In genomic region chr20:47040506-47041125, GRCh38 we compare ENCODE assay signal across 28 cellular contexts.
"Had no signal": no experiment of that assay in that cellular context is flagged by ENCODE, and none has a peak within 500 bp of the region (broad histone marks: within the 10 kb centered on the region; RNA-seq: fewer than 3 reads in every experiment).

No MANE protein-coding gene starts in this region.

- H3K4me3 Mint-ChIP-seq: activated CD8-positive, alpha-beta T cell treated with anti-CD3 and anti-CD28 coated beads, Interleukin-2, amount 10 ng/mL, durations not matched to agents 7 days and 5 days; activated naive CD4-positive, alpha-beta T cell treated with anti-CD3 and anti-CD28 coated beads, Interleukin-2, amount 50 U/mL, for 24 hours; dendritic cell treated with granulocyte-macrophage colony-stimulating factor and Interleukin-4, amounts not matched to agents 40 ng/mL and 50 ng/mL, for 4 days; mesothelial cell of epicardium; naive thymus-derived CD8-positive, alpha-beta T cell; stimulated activated naive B cell treated with anti-CD40 and anti-IgM and Interleukin-4, amounts not matched to agents 10 μg/mL and 1 μg/mL and 100 μg/mL, for 72 hours had no signal

- H3K4me3 ChIP-seq: body of pancreas, cardiac muscle cell, ovary, prostate gland, testis, uterus had no signal

- H3K4me1 ChIP-seq: body of pancreas, prostate gland, testis, uterus had no signal

- ATAC-seq: activated CD8-positive, alpha-beta T cell treated with anti-CD3 and anti-CD28 coated beads, Interleukin-2, amount 10 ng/mL, durations not matched to agents 7 days and 5 days; body of pancreas; esophagus mucosa; left ventricle myocardium superior; naive thymus-derived CD8-positive, alpha-beta T cell; stimulated activated naive B cell treated with anti-CD40 and anti-IgM and Interleukin-4, amounts not matched to agents 10 μg/mL and 1 μg/mL and 100 μg/mL, for 72 hours had no signal

- H3K9me3 ChIP-seq: neutrophil, ovary, prostate gland, testis, uterus had no signal

- H3K27ac ChIP-seq: body of pancreas, cardiac muscle cell, neutrophil, ovary, prostate gland, testis, uterus, WERI-Rb-1 had no signal

- H3K9me3 Mint-ChIP-seq: activated naive CD4-positive, alpha-beta T cell treated with anti-CD3 and anti-CD28 coated beads, Interleukin-2, amount 50 U/mL, for 24 hours had no signal

- H3K27ac Mint-ChIP-seq: activated CD8-positive, alpha-beta T cell treated with anti-CD3 and anti-CD28 coated beads, Interleukin-2, amount 10 ng/mL, durations not matched to agents 7 days and 5 days; activated naive CD4-positive, alpha-beta T cell treated with anti-CD3 and anti-CD28 coated beads, Interleukin-2, amount 50 U/mL, for 24 hours; dendritic cell treated with granulocyte-macrophage colony-stimulating factor and Interleukin-4, amounts not matched to agents 40 ng/mL and 50 ng/mL, for 4 days; naive thymus-derived CD8-positive, alpha-beta T cell; stimulated activated naive B cell treated with anti-CD40 and anti-IgM and Interleukin-4, amounts not matched to agents 10 μg/mL and 1 μg/mL and 100 μg/mL, for 72 hours had no signal

- H3K27me3 ChIP-seq: body of pancreas, cardiac muscle cell, neutrophil, ovary, testis, uterus had no signal

- H3K4me1 Mint-ChIP-seq: activated naive CD4-positive, alpha-beta T cell treated with anti-CD3 and anti-CD28 coated beads, Interleukin-2, amount 50 U/mL, for 24 hours; naive thymus-derived CD8-positive, alpha-beta T cell; stimulated activated naive B cell treated with anti-CD40 and anti-IgM and Interleukin-4, amounts not matched to agents 10 μg/mL and 1 μg/mL and 100 μg/mL, for 72 hours had no signal

- H3K36me3 ChIP-seq: cardiac muscle cell, neutrophil, ovary, prostate gland, uterus had no signal

- DNase-seq: activated CD4-positive, alpha-beta T cell treated with anti-CD3 and anti-CD28 coated beads for 1 hour; activated CD4-positive, alpha-beta T cell treated with anti-CD3 and anti-CD28 coated beads, Interleukin-2, amount 50 U/mL, for 1 hour; activated CD8-positive, alpha-beta T cell treated with anti-CD3 and anti-CD28 coated beads, Interleukin-2, amount 10 ng/mL, durations not matched to agents 7 days and 5 days; activated gamma-delta T cell treated with Interleukin-2 at 50 U/mL for 16 hours; activated T-cell treated with anti-CD3 and anti-CD28 coated beads, Interleukin-2, amount 50 U/mL, for 1 hour; anterior cingulate cortex; body of pancreas; effector CD8-positive, alpha-beta T cell; foreskin melanocyte; hypothalamus; left ventricle myocardium superior; mammary epithelial cell; naive thymus-derived CD8-positive, alpha-beta T cell; ovary; stimulated activated CD4-positive, alpha-beta T cell treated with anti-CD3 and anti-CD28 coated beads, Interleukin-2, amount 100 ng/mL, for 48 hours; stimulated activated CD8-positive, alpha-beta memory T cell treated with anti-CD3 and anti-CD28 coated beads, Interleukin-4, amount 100 ng/mL, for 48 hours; stimulated activated naive B cell treated with anti-CD40 and anti-IgM and Interleukin-4, amounts not matched to agents 10 μg/mL and 1 μg/mL and 100 μg/mL, for 72 hours; testis; trophoblast cell; uterus; WERI-Rb-1 had no signal

- H3K36me3 Mint-ChIP-seq: activated naive CD4-positive, alpha-beta T cell treated with anti-CD3 and anti-CD28 coated beads, Interleukin-2, amount 50 U/mL, for 24 hours; stimulated activated naive B cell treated with anti-CD40 and anti-IgM and Interleukin-4, amounts not matched to agents 10 μg/mL and 1 μg/mL and 100 μg/mL, for 72 hours had no signal
